Comparison of ENCODE assay signal across 9 cellular contexts in the genomic region with DNA sequence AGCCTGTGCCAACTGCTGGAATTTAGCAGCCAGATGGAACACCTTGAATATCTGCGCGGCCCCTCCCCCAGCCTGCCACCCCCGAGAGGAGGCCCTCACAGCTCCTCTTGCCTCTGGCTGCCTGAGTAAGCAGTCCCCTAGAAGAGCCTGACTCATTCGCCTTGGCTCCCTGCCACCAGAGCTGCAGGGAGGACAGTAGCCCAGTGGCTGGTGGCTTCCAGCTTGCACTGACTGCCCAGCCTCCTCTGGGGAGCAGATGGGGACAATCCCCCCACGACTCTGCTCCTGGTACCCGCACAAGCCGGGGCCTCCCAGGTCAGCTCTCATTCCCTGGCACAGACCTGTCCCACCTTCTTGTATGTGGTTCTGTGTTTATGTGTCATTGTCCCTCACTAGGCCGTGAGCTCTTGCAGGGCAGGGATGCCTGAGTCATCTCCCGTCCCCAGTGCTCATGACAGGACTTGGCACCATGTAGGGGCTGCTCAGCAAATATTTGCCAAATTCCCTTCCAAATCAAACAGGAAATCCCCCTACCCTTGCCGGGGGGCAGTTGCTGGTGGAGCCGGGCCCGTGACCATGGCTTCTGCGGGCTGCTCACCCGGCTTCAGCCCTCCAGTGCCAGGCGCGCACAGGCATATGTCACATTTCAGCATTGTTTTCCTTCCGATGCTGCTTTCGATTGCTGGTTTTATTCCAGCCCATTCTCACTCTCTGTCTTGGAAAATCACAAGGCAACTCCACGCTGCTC. TPM values are rescaled to one million over a fixed set of nuclear protein-coding genes. Genes with fewer than 3 reads are reported as not detected.
DNase-seq lines count a peak whose midpoint lies in the region; ATAC-seq, FAIRE-seq and TF ChIP-seq lines count a peak whose summit lies in the region.
"Had no signal": no experiment of that assay in that cellular context is flagged by ENCODE, and none has a peak within 500 bp of the region (broad histone marks: within the 10 kb centered on the region; RNA-seq: fewer than 3 reads in every experiment).

No MANE protein-coding gene starts in this region.

- H3K4me1 ChIP-seq in endothelial cell of umbilical vein (ENCODE audit: control insufficient read depth, extremely low read depth, insufficient read depth, low read length), result peaks cover 7% of the 10 kb centered on the region

- TF ChIP-seq CTCF in Calu3 (IDR thresholded peaks at IDR 0.05; ENCODE audit: unreplicated experiment), result no peak
- TF ChIP-seq CTCF in endothelial cell of umbilical vein (IDR thresholded peaks at IDR 0.05; ENCODE audit: extremely low read depth in 1 of 2, insufficient read depth in 1 of 2, low read depth in 1 of 2, low read length in 2 of 2), result no peak
- no peak for TF ChIP-seq CTCF in progenitor cell of endocrine pancreas (IDR thresholded peaks at IDR 0.05; ENCODE audit: unreplicated experiment)

- peak; percentile 96 for DNase-seq in Calu3
- DNase-seq in KG1 (lab: John Stamatoyannopoulos, UW), result peak; percentile 63
- DNase-seq in SW 1271 (lab: John Stamatoyannopoulos, UW), result peak; percentile 82 to 86
- DNase-seq in endothelial cell of umbilical vein (ENCODE audit: low read depth, low spot score), result peak; percentile 79
- DNase-seq in midbrain (lab: John Stamatoyannopoulos, UW), result peak; percentile 84
- peak; percentile 13 to 22 for DNase-seq in stimulated activated naive CD8-positive, alpha-beta T cell treated with anti-CD3 and anti-CD28 coated beads, Interleukin-15, amount 100 ng/mL, for 72 hours
- no peak for DNase-seq in ecto neural progenitor cell (ENCODE audit: low spot score)
- DNase-seq in progenitor cell of endocrine pancreas (ENCODE audit: low spot score, unreplicated experiment), result no peak
- DNase-seq: natural killer cell had no signal

- H3K4me3 ChIP-seq in endothelial cell of umbilical vein (replicated peaks in 1 of 3; ENCODE audit: insufficient read depth in 1 of 3, low read depth in 1 of 3, low read length in 3 of 3), result no peak overlapping the region

- no peak overlapping the region for H2AFZ ChIP-seq in endothelial cell of umbilical vein (ENCODE audit: low read depth, low read length)

- H3K4me3 Mint-ChIP-seq in Calu3 (ENCODE audit: low read depth, unreplicated experiment) (peak overlapping the region; percentile 67), progenitor cell of endocrine pancreas (ENCODE audit: low read depth) (no peak overlapping the region)
- H3K4me3 Mint-ChIP-seq in stimulated activated naive CD8-positive, alpha-beta T cell treated with anti-CD3 and anti-CD28 coated beads, Interleukin-15, amount 100 ng/mL, for 72 hours, result no peak overlapping the region
- H3K4me3 Mint-ChIP-seq: natural killer cell had no signal

- no peaks in the 10 kb centered on the region for H3K9me1 ChIP-seq in endothelial cell of umbilical vein (replicated peaks; ENCODE audit: control insufficient read depth, extremely low read depth, insufficient read depth, low read length)

- H3K4me1 Mint-ChIP-seq in Calu3 (ENCODE audit: low read depth, unreplicated experiment), result peaks cover 43% of the 10 kb centered on the region
- H3K4me1 Mint-ChIP-seq in stimulated activated naive CD8-positive, alpha-beta T cell treated with anti-CD3 and anti-CD28 coated beads, Interleukin-15, amount 100 ng/mL, for 72 hours, result no peaks in the 10 kb centered on the region
- no peaks in the 10 kb centered on the region for H3K4me1 Mint-ChIP-seq in progenitor cell of endocrine pancreas (ENCODE audit: low read depth)
- H3K4me1 Mint-ChIP-seq: natural killer cell had no signal

- no peaks in the 10 kb centered on the region for H3K9me3 ChIP-seq in endothelial cell of umbilical vein (replicated peaks; ENCODE audit: control insufficient read depth, insufficient read depth, low read length)

- CTCF ChIA-PET in Calu3 (lab: Charles Lee), result interaction anchor here (0.6 to 1.0 kb wide), 6 partner anchors 8 to 614 kb away, joined by 3 read pairs; no protein-coding TSS in a partner anchor
- CTCF ChIA-PET in endothelial cell of umbilical vein (lab: Charles Lee), result interaction anchor here (1.2 to 1.3 kb wide), 2 partner anchors 16 to 196 kb away, joined by 4 read pairs; no protein-coding TSS in a partner anchor

- H4K20me1 ChIP-seq in endothelial cell of umbilical vein (replicated peaks; ENCODE audit: control insufficient read depth, extremely low read depth, insufficient read depth, low read length), result no peaks in the 10 kb centered on the region

- TF ChIP-seq POLR2A in endothelial cell of umbilical vein (IDR thresholded peaks at IDR 0.05; ENCODE audit: low read depth, low read length), result no peak

- H3K4me2 ChIP-seq in endothelial cell of umbilical vein (ENCODE audit: insufficient read depth, low read length), result no peak overlapping the region

- H3K27ac ChIP-seq in endothelial cell of umbilical vein (ENCODE audit: insufficient read depth, low read depth, low read length), result no peak overlapping the region

- H3K27me3 Mint-ChIP-seq in Calu3 (ENCODE audit: unreplicated experiment) (peaks cover 23% of the 10 kb centered on the region), progenitor cell of endocrine pancreas (peaks cover 13% of the 10 kb centered on the region)
- peaks cover 56% of the 10 kb centered on the region for H3K27me3 Mint-ChIP-seq in stimulated activated naive CD8-positive, alpha-beta T cell treated with anti-CD3 and anti-CD28 coated beads, Interleukin-15, amount 100 ng/mL, for 72 hours

- no peaks in the 10 kb centered on the region for H3K27me3 ChIP-seq in endothelial cell of umbilical vein (ENCODE audit: control insufficient read depth in 2 of 2, insufficient read depth in 2 of 2, low read length in 2 of 2)

- FAIRE-seq in endothelial cell of umbilical vein (lab: Jason Lieb, UNC), result peak; percentile 87

- H3K36me3 ChIP-seq in endothelial cell of umbilical vein (ENCODE audit: control insufficient read depth in 2 of 2, extremely low read depth in 1 of 2, insufficient read depth in 2 of 2, low read length in 2 of 2), result no peaks in the 10 kb centered on the region

- POLR2A ChIA-PET in endothelial cell of umbilical vein (lab: Charles Lee), result no interaction called here

- H3K27ac Mint-ChIP-seq in Calu3 (ENCODE audit: unreplicated experiment) (peak overlapping the region; percentile 83), progenitor cell of endocrine pancreas (no peak overlapping the region)
- no peak overlapping the region for H3K27ac Mint-ChIP-seq in stimulated activated naive CD8-positive, alpha-beta T cell treated with anti-CD3 and anti-CD28 coated beads, Interleukin-15, amount 100 ng/mL, for 72 hours
- H3K27ac Mint-ChIP-seq: natural killer cell had no signal

- H3K9me3 Mint-ChIP-seq in Calu3 (ENCODE audit: low read depth, unreplicated experiment) (no peaks in the 10 kb centered on the region), progenitor cell of endocrine pancreas (ENCODE audit: low read depth) (no peaks in the 10 kb centered on the region)
- H3K9me3 Mint-ChIP-seq in stimulated activated naive CD8-positive, alpha-beta T cell treated with anti-CD3 and anti-CD28 coated beads, Interleukin-15, amount 100 ng/mL, for 72 hours, result peaks cover 0 to 2% of the 10 kb centered on the region in 2 donors
- H3K9me3 Mint-ChIP-seq: natural killer cell had no signal

- peaks cover 5% of the 10 kb centered on the region for H3K36me3 Mint-ChIP-seq in Calu3 (ENCODE audit: insufficient read depth, unreplicated experiment)
- H3K36me3 Mint-ChIP-seq in progenitor cell of endocrine pancreas (ENCODE audit: insufficient read depth), result no peaks in the 10 kb centered on the region
- H3K36me3 Mint-ChIP-seq: natural killer cell had no signal

- dilution Hi-C loops in endothelial cell of umbilical vein (cut with MboI; ENCODE audit: extremely low pct_ligation_motif_present, low sequenced_read_pairs), result no loop called here

- ATAC-seq in stimulated activated naive CD8-positive, alpha-beta T cell treated with anti-CD3 and anti-CD28 coated beads, Interleukin-15, amount 100 ng/mL, for 72 hours, result peak; percentile 69

- no peak overlapping the region for H3K9ac ChIP-seq in endothelial cell of umbilical vein (replicated peaks; ENCODE audit: extremely low read depth, insufficient read depth, low read length)

- intact Hi-C loops in Calu3 (cut with micrococcal nuclease; ENCODE audit: unreplicated experiment), result loop anchor here (5.0 kb wide), 1 partner anchor 113 kb away; no protein-coding TSS in a partner anchor
- intact Hi-C loops in endothelial cell of umbilical vein (cut with micrococcal nuclease), result no loop called here

- no peaks in the 10 kb centered on the region for H3K79me2 ChIP-seq in endothelial cell of umbilical vein (ENCODE audit: control insufficient read depth, insufficient read depth, low read length)

- BruUV-seq in Calu3 (replicated peaks; lab: Mats Ljungman, UMichigan) (no TSS peak), endothelial cell of umbilical vein (replicated peaks; lab: Mats Ljungman, UMichigan) (no TSS peak)

TF ChIP-seq in endothelial cell of umbilical vein, 7 proteins besides CTCF, POLR2A, EP300 and RAD21:
- TF ChIP-seq GATA2 (IDR thresholded peaks at IDR 0.05; ENCODE audit: insufficient read depth, insufficient read length, low read depth, low read length) (no peak), FOS (IDR thresholded peaks at IDR 0.05; ENCODE audit: borderline replicate concordance, insufficient read depth, low read length) (peak; percentile 69)

RNA-seq across cellular contexts. Expression of gene CACNG2, which starts 43.6 kb away (rescaled TPM):
- total RNA-seq in Calu3 (2022), result not detected in 2 replicates
- not detected in 2 replicates for total RNA-seq in endothelial cell of umbilical vein
- polyA plus RNA-seq in endothelial cell of umbilical vein, result not detected in 2 replicates
- not detected in 2 replicates for polyA plus RNA-seq in endothelial cell of umbilical vein (2011; cell fraction: cytosol; rRNA removed)
- not detected in 2 replicates for polyA plus RNA-seq in endothelial cell of umbilical vein (2011; cell fraction: nucleus; rRNA removed)
- polyA plus RNA-seq in endothelial cell of umbilical vein (2012), result not detected in 2 replicates
- polyA minus RNA-seq in endothelial cell of umbilical vein, result not detected in 2 replicates
- not detected for polyA minus RNA-seq in endothelial cell of umbilical vein (2011; cell fraction: cytosol; rRNA and poly(A)+ RNA removed)
- not detected in 2 replicates for polyA minus RNA-seq in endothelial cell of umbilical vein (2011; cell fraction: nucleus; rRNA and poly(A)+ RNA removed)
- total RNA-seq in progenitor cell of endocrine pancreas, result not detected in 2 replicates
- total RNA-seq: natural killer cell had no signal

Comparison
In these comparisons a context has a peak if more than half of its experiments do, and no peak if none do; other contexts are left out.
1. DNase-seq: peak in Calu3 (single experiment), KG1 (single experiment), SW 1271 (2 of 2), endothelial cell of umbilical vein (single experiment), midbrain (single experiment) and stimulated activated naive CD8-positive, alpha-beta T cell treated with anti-CD3 and anti-CD28 coated beads, Interleukin-15, amount 100 ng/mL, for 72 hours (2 of 2); none in ecto neural progenitor cell (single experiment) and progenitor cell of endocrine pancreas (single experiment).